Comparison of ENCODE assay signal across 9 cellular contexts in genomic region chr22:49962751-49963646, GRCh38. TPM values are rescaled to one million over a fixed set of nuclear protein-coding genes. Genes with fewer than 3 reads are reported as not detected.
A peak's percentile ranks its signal among the peaks of the same experiment; 100 is the strongest.
DNase-seq lines count a peak whose midpoint lies in the region; ATAC-seq, FAIRE-seq and TF ChIP-seq lines count a peak whose summit lies in the region.
"Had no signal": no experiment of that assay in that cellular context is flagged by ENCODE, and none has a peak within 500 bp of the region (broad histone marks: within the 10 kb centered on the region; RNA-seq: fewer than 3 reads in every experiment).

No MANE protein-coding gene starts in this region.

- H3K4me1 Mint-ChIP-seq in CD4-positive, CD25-positive, alpha-beta regulatory T cell, result peaks cover 2 to 39% (median 7%) of the 10 kb centered on the region in 4 donors
- H3K4me1 Mint-ChIP-seq in naive thymus-derived CD4-positive, alpha-beta T cell, result peaks cover 11 to 37% (median 26%) of the 10 kb centered on the region in 7 donors

- POLR2A ChIA-PET in H1 (lab: Charles Lee; ENCODE audit: partially characterized antibody), result interaction anchor here (0.6 to 2.2 kb wide), 4 partner anchors 9 to 68 kb away, joined by 3 to 10 read pairs (median 5); no protein-coding TSS in a partner anchor
- POLR2A ChIA-PET in naive thymus-derived CD4-positive, alpha-beta T cell (lab: Charles Lee), result interaction anchor here (0.6 to 3.7 kb wide), 8 partner anchors 8 to 658 kb away, joined by 3 to 48 read pairs (median 4); no protein-coding TSS in a partner anchor
- POLR2A ChIA-PET in HEK293T (lab: Yijun Ruan, JAX), result interaction anchor here (1.4 kb wide), 2 partner anchors 8 to 32 kb away, joined by 4 read pairs; no protein-coding TSS in a partner anchor

- peak overlapping the region; percentile 61; the same call in 1 of the 2 replicates for H2BK15ac ChIP-seq in H1 (ENCODE audit: low read length)

- peaks cover 0 to 2% (median 0%) of the 10 kb centered on the region in 7 donors for H3K9me3 Mint-ChIP-seq in CD4-positive, CD25-positive, alpha-beta regulatory T cell
- peaks cover 0 to 4% (median 0%) of the 10 kb centered on the region in 11 donors for H3K9me3 Mint-ChIP-seq in naive thymus-derived CD4-positive, alpha-beta T cell

- H2BK120ac ChIP-seq in H1 (replicated peaks; ENCODE audit: low read depth, low read length), result no peak overlapping the region

- peak overlapping the region; percentile 75; the same call in 1 of the 2 replicates for H2BK12ac ChIP-seq in H1 (ENCODE audit: low read depth, low read length)

- peaks cover 13% of the 10 kb centered on the region; the same call in 1 of the 2 replicates for H3K23me2 ChIP-seq in H1 (ENCODE audit: low read depth, low read length)

- TF ChIP-seq RAD21 in H1 (IDR thresholded peaks at IDR 0.05 in 1 of 2, conservative IDR thresholded peaks at IDR 0.05 in 1 of 2; ENCODE audit: low read depth in 2 of 2, low read length in 2 of 2), result no peak

- H3K56ac ChIP-seq in H1 (replicated peaks; ENCODE audit: insufficient read length, low read depth, low read length), result peak overlapping the region; percentile 75

- peak overlapping the region; percentile 96 for H4K91ac ChIP-seq in H1 (replicated peaks; ENCODE audit: insufficient read length, low read length)

- H3K23ac ChIP-seq in H1 (ENCODE audit: insufficient read length), result no peak overlapping the region

- TF ChIP-seq CTCF in H1 (IDR thresholded peaks at IDR 0.05; ENCODE audit: control extremely low read depth in 1 of 3, insufficient read depth in 1 of 3, low read depth in 1 of 3, low read length in 3 of 3), result no peak

- TF ChIP-seq POLR2A in H1 (IDR thresholded peaks at IDR 0.05; ENCODE audit: control extremely low read depth in 1 of 2, low read depth in 2 of 2, low read length in 2 of 2), result 0 out of 3 replicates have a peak, but pooled peaks of 1 of the 2 experiments have one; percentile 14

- peak overlapping the region; percentile 85 to 95 (median 85) for H3K27ac Mint-ChIP-seq in CD4-positive, CD25-positive, alpha-beta regulatory T cell
- H3K27ac Mint-ChIP-seq in naive thymus-derived CD4-positive, alpha-beta T cell, result peak overlapping the region in 8 of 9 donors; percentile 62 to 92 (median 80)

- TF ChIP-seq EP300 in H1 (IDR thresholded peaks at IDR 0.05; ENCODE audit: borderline replicate concordance in 1 of 2, low read depth in 2 of 2, low read length in 2 of 2), result no peak

- no peak overlapping the region for H2AFZ ChIP-seq in H1 (ENCODE audit: low read length)

- peak overlapping the region; percentile 60; the same call in 1 of the 2 replicates for H3K18ac ChIP-seq in H1 (ENCODE audit: extremely low read depth, low read length)

- H2BK20ac ChIP-seq in H1 (ENCODE audit: low read length), result no peak overlapping the region

- H3K4me3 ChIP-seq in CD4-positive, CD25-positive, alpha-beta regulatory T cell (ENCODE audit: low read depth, low read length), result peak overlapping the region; percentile 35
- peak overlapping the region; percentile 92 for H3K4me3 ChIP-seq in SK-N-MC
- peak overlapping the region; percentile 5 to 79 (median 28); a peak in 7 of 8 replicates for H3K4me3 ChIP-seq in H1 (ENCODE audit: extremely low read depth in 1 of 4, insufficient read depth in 2 of 4, low read depth in 3 of 4, low read length in 4 of 4)
- peak overlapping the region; percentile 57 for H3K4me3 ChIP-seq in naive thymus-derived CD4-positive, alpha-beta T cell (ENCODE audit: low read length)

- peak overlapping the region; percentile 90; the same call in 1 of the 2 replicates for H2AK5ac ChIP-seq in H1 (ENCODE audit: low read depth, low read length)

- intact Hi-C loops in naive thymus-derived CD4-positive, alpha-beta T cell (cut with micrococcal nuclease), result loop anchor here (5.0 to 10.0 kb wide), 3 partner anchors 111 to 572 kb away; partner anchors contain the start of genes TYMP (in 1 of the 2) and ZBED4 (in 1 of the 2)

- peaks cover 6% of the 10 kb centered on the region for H3K36me3 Mint-ChIP-seq in CD4-positive, CD25-positive, alpha-beta regulatory T cell
- H3K36me3 Mint-ChIP-seq in naive thymus-derived CD4-positive, alpha-beta T cell, result peaks cover 0 to 12% (median 0%) of the 10 kb centered on the region in 5 donors

- no peak for ATAC-seq in CD4-positive, CD25-positive, alpha-beta regulatory T cell (ENCODE audit: low read depth in 2 of 2)
- ATAC-seq in naive thymus-derived CD4-positive, alpha-beta T cell, result no peak
- ATAC-seq in HG03139 (IDR thresholded peaks at IDR 0.05; ENCODE audit: unreplicated experiment) (no peak), HG02938 (IDR thresholded peaks at IDR 0.05; ENCODE audit: unreplicated experiment) (no peak), HG03571 (IDR thresholded peaks at IDR 0.05; ENCODE audit: unreplicated experiment) (no peak)

- 0 out of 2 replicates have a peak, but pooled peaks cover 2% of the 10 kb centered on the region for H3K79me1 ChIP-seq in H1 (ENCODE audit: low read depth, low read length)

- H3K27me3 Mint-ChIP-seq in CD4-positive, CD25-positive, alpha-beta regulatory T cell, result peaks cover 13% of the 10 kb centered on the region
- H3K27me3 Mint-ChIP-seq in naive thymus-derived CD4-positive, alpha-beta T cell, result no peaks in the 10 kb centered on the region

- no peak overlapping the region for H3K4ac ChIP-seq in H1 (replicated peaks; ENCODE audit: insufficient read length, low read depth, low read length)

- WGBS in H1 (ENCODE audit: extremely low coverage in 1 of 2, insufficient coverage in 1 of 2, insufficient read length in 1 of 2, insufficient replicate concordance in 2 of 2, low coverage in 1 of 2, low lambda C conversion rate in 2 of 2, missing lambda C conversion rate in 1 of 2), 2 experiments, result 90% methylated on average over 54 of the region's 63 CpGs; no CpG with 5 or more reads in 1 of the 2 experiments

- H3K27me3 ChIP-seq in CD4-positive, CD25-positive, alpha-beta regulatory T cell (ENCODE audit: control insufficient read depth, insufficient read depth, low read length), result no peaks in the 10 kb centered on the region
- H3K27me3 ChIP-seq in H1 (replicated peaks in 1 of 4; ENCODE audit: control insufficient read depth in 3 of 4, extremely low read depth in 1 of 4, insufficient read depth in 3 of 4, low read length in 3 of 4), result peaks cover 0 to 12% (median 6%) of the 10 kb centered on the region in 4 experiments; a peak in 6 of 7 replicates
- no peaks in the 10 kb centered on the region for H3K27me3 ChIP-seq in naive thymus-derived CD4-positive, alpha-beta T cell (ENCODE audit: control insufficient read depth in 2 of 2, insufficient read depth in 2 of 2, low read length in 2 of 2)

- peak overlapping the region; percentile 83 to 96 (median 94) for H3K4me3 Mint-ChIP-seq in CD4-positive, CD25-positive, alpha-beta regulatory T cell
- peak overlapping the region; percentile 63 to 95 (median 71) for H3K4me3 Mint-ChIP-seq in naive thymus-derived CD4-positive, alpha-beta T cell

- H2BK5ac ChIP-seq in H1 (ENCODE audit: low read depth, low read length), result peak overlapping the region; percentile 83

- H3K4me1 ChIP-seq in CD4-positive, CD25-positive, alpha-beta regulatory T cell (ENCODE audit: control insufficient read depth, insufficient read depth, low read length, poor library complexity, severe bottlenecking), result peaks cover 52% of the 10 kb centered on the region
- peaks cover 0 to 28% (median 13%) of the 10 kb centered on the region in 4 experiments; a peak in 5 of 7 replicates for H3K4me1 ChIP-seq in H1 (replicated peaks in 1 of 4; ENCODE audit: control insufficient read depth in 3 of 4, insufficient read depth in 4 of 4, low read length in 3 of 4)
- H3K4me1 ChIP-seq in naive thymus-derived CD4-positive, alpha-beta T cell (ENCODE audit: control insufficient read depth in 2 of 2, insufficient read depth in 2 of 2, low read length in 2 of 2), result peaks cover 26 to 27% of the 10 kb centered on the region in 2 donors

- H3K36me3 ChIP-seq in CD4-positive, CD25-positive, alpha-beta regulatory T cell (ENCODE audit: control insufficient read depth, insufficient read depth, low read length), result peaks cover 13% of the 10 kb centered on the region
- H3K36me3 ChIP-seq in SK-N-MC (ENCODE audit: insufficient read depth, low read length) (peaks cover 29% of the 10 kb centered on the region), H1 (ENCODE audit: control insufficient read depth in 2 of 4, insufficient read depth in 4 of 4, low read length in 3 of 4) (peaks cover 8 to 18% (median 12%) of the 10 kb centered on the region in 4 experiments; a peak in 6 of 8 replicates)
- peaks cover 0 to 31% (median 4%) of the 10 kb centered on the region in 3 experiments for H3K36me3 ChIP-seq in naive thymus-derived CD4-positive, alpha-beta T cell (ENCODE audit: control insufficient read depth in 2 of 3, insufficient read depth in 3 of 3, low read length in 3 of 3)

- H3K4me2 ChIP-seq in H1 (ENCODE audit: insufficient read depth in 1 of 2, low read depth in 2 of 2, low read length in 2 of 2), result peak overlapping the region; percentile 51 to 60

- H4K5ac ChIP-seq in H1 (ENCODE audit: insufficient read length, low read depth, low read length), result peak overlapping the region; percentile 34

- H3K79me2 ChIP-seq in H1 (ENCODE audit: control insufficient read depth in 1 of 2, insufficient read depth in 2 of 2, low read length in 2 of 2), result peaks cover 0 to 19% of the 10 kb centered on the region in 2 experiments; a peak in 1 of 4 replicates

- CTCF ChIA-PET in H1 (lab: Charles Lee; ENCODE audit: partially characterized antibody), result interaction anchor here (1.0 to 1.7 kb wide), 4 partner anchors 17 to 195 kb away, joined by 3 to 4 read pairs (median 4); no protein-coding TSS in a partner anchor
- CTCF ChIA-PET in naive thymus-derived CD4-positive, alpha-beta T cell (lab: Charles Lee), result interaction anchor here (1.8 kb wide), 1 partner anchor 30 kb away, joined by 3 read pairs; no protein-coding TSS in a partner anchor
- CTCF ChIA-PET in HEK293T (lab: Yijun Ruan, JAX), result no interaction called here

- DNase-seq in CD4-positive, CD25-positive, alpha-beta regulatory T cell, result no peak
- DNase-seq in SK-N-MC (ENCODE audit: low read depth, low spot score), result no peak
- DNase-seq in H1 (ENCODE audit: low read depth in 1 of 2, low spot score in 2 of 2), result no peak
- DNase-seq in naive thymus-derived CD4-positive, alpha-beta T cell, result peak in 3 of 9 donors; percentile 6 to 30 (median 30)
- DNase-seq in HEK293T (ENCODE audit: extremely low spot score), result no peak

- H4K20me1 ChIP-seq in H1 (replicated peaks in 1 of 2; ENCODE audit: control insufficient read depth in 1 of 2, insufficient read depth in 2 of 2, low read length in 2 of 2), result peaks cover 16 to 20% of the 10 kb centered on the region in 2 experiments

- no peaks in the 10 kb centered on the region for H3K9me3 ChIP-seq in CD4-positive, CD25-positive, alpha-beta regulatory T cell (ENCODE audit: control insufficient read depth in 2 of 2, low read length in 2 of 2)
- H3K9me3 ChIP-seq in SK-N-MC (ENCODE audit: low read depth, low read length), result no peaks in the 10 kb centered on the region
- no peaks in the 10 kb centered on the region for H3K9me3 ChIP-seq in H1 (ENCODE audit: insufficient read depth in 2 of 2, low read depth in 1 of 2, low read length in 1 of 2)
- H3K9me3 ChIP-seq in naive thymus-derived CD4-positive, alpha-beta T cell (ENCODE audit: control insufficient read depth in 2 of 3, low read length in 3 of 3), result no peaks in the 10 kb centered on the region

- H3K27ac ChIP-seq in CD4-positive, CD25-positive, alpha-beta regulatory T cell (ENCODE audit: insufficient read depth, low read length, poor library complexity, severe bottlenecking), result peak overlapping the region; percentile 98
- H3K27ac ChIP-seq in SK-N-MC (peak overlapping the region; percentile 80), H1 (ENCODE audit: low read depth, low read length) (peak overlapping the region; percentile 79)
- H3K27ac ChIP-seq in naive thymus-derived CD4-positive, alpha-beta T cell (ENCODE audit: low read depth, low read length), result peak overlapping the region; percentile 90

- peak overlapping the region; percentile 81 for H4K8ac ChIP-seq in H1 (ENCODE audit: extremely low read depth, insufficient read depth, low read length)

- no peak overlapping the region for H3K14ac ChIP-seq in H1 (ENCODE audit: insufficient read length)

- FAIRE-seq in H1 (lab: Jason Lieb, UNC), result no peak

- H3K9ac ChIP-seq in SK-N-MC (ENCODE audit: insufficient read length) (peak overlapping the region; percentile 71), H1 (replicated peaks in 1 of 4; ENCODE audit: extremely low read depth in 1 of 4, low read depth in 3 of 4, low read length in 3 of 4) (peak overlapping the region in 3 of 4 experiments; percentile 29 to 68 (median 46); a peak in 4 of 7 replicates)

RNA-seq across cellular contexts. Expression of gene PIM3, which starts 2.4 kb away (rescaled TPM):
- 294 TPM for total RNA-seq in CD4-positive, CD25-positive, alpha-beta regulatory T cell
- 10 to 100 TPM; 34.0 to 47.1 (median 40.3) TPM for polyA plus RNA-seq in CD4-positive, CD25-positive, alpha-beta regulatory T cell
- total RNA-seq in H1 (2021; fragmentation: NEBNext Ultra II Directional; extraction: Animal tissue kit (Norgen Biotek cat#: 25700)), result 30.0 and 31.2 TPM in 2 replicates
- polyA plus RNA-seq in H1 (2011; rRNA removed), result 22.6 and 40.2 TPM in 2 replicates
- 20.5 TPM for polyA plus RNA-seq in H1 (2011; cell fraction: cytosol; rRNA removed)
- 43.4 TPM for polyA plus RNA-seq in H1 (2011; cell fraction: nucleus; rRNA removed)
- 16.0 to 28.8 TPM (median 24.5 TPM) in 4 replicates for polyA plus RNA-seq in H1 (2012, experiment 1 of 2)
- 23.8 TPM for polyA plus RNA-seq in H1 (2012, experiment 2 of 2)
- 20.9 TPM for polyA plus RNA-seq in H1 (2013, experiment 1 of 2)
- polyA plus RNA-seq in H1 (2013, experiment 2 of 2), result 21.1 TPM
- polyA minus RNA-seq in H1 (2011; rRNA and poly(A)+ RNA removed), result 3.8 and 3.9 TPM in 2 replicates
- 17.7 TPM for polyA minus RNA-seq in H1 (2011; cell fraction: cytosol; rRNA and poly(A)+ RNA removed)
- 20.5 TPM for polyA minus RNA-seq in H1 (2011; cell fraction: nucleus; rRNA and poly(A)+ RNA removed)
- 100 to 1,000 TPM in 2 of 5 experiments, 10 to 100 TPM in 3; 44.4 to 164 (median 78.3) TPM for total RNA-seq in naive thymus-derived CD4-positive, alpha-beta T cell
- 10 to 100 TPM; 21.3 to 38.8 TPM for polyA plus RNA-seq in naive thymus-derived CD4-positive, alpha-beta T cell

RNA-seq across cellular contexts. Expression of gene CRELD2, which starts 44.6 kb away (rescaled TPM):
- total RNA-seq in CD4-positive, CD25-positive, alpha-beta regulatory T cell, result 37.8 TPM
- polyA plus RNA-seq in CD4-positive, CD25-positive, alpha-beta regulatory T cell, result 10 to 100 TPM; 22.4 to 38.2 (median 31.8) TPM
- 36.6 and 39.4 TPM in 2 replicates for total RNA-seq in H1 (2021; fragmentation: NEBNext Ultra II Directional; extraction: Animal tissue kit (Norgen Biotek cat#: 25700))
- 24.5 and 34.3 TPM in 2 replicates for polyA plus RNA-seq in H1 (2011; rRNA removed)
- 35.6 TPM for polyA plus RNA-seq in H1 (2011; cell fraction: cytosol; rRNA removed)
- polyA plus RNA-seq in H1 (2011; cell fraction: nucleus; rRNA removed), result 52.5 TPM
- 19.3 to 35.8 TPM (median 34.6 TPM) in 4 replicates for polyA plus RNA-seq in H1 (2012, experiment 1 of 2)
- 23.7 TPM for polyA plus RNA-seq in H1 (2012, experiment 2 of 2)
- 24.9 TPM for polyA plus RNA-seq in H1 (2013, experiment 1 of 2)
- 26.3 TPM for polyA plus RNA-seq in H1 (2013, experiment 2 of 2)
- polyA minus RNA-seq in H1 (2011; rRNA and poly(A)+ RNA removed), result 6.1 and 8.2 TPM in 2 replicates
- polyA minus RNA-seq in H1 (2011; cell fraction: cytosol; rRNA and poly(A)+ RNA removed), result 8.7 TPM
- polyA minus RNA-seq in H1 (2011; cell fraction: nucleus; rRNA and poly(A)+ RNA removed), result 8.0 TPM
- 10 to 100 TPM; 19.7 to 80.9 (median 28.5) TPM for total RNA-seq in naive thymus-derived CD4-positive, alpha-beta T cell
- polyA plus RNA-seq in naive thymus-derived CD4-positive, alpha-beta T cell, result 10 to 100 TPM; 37.3 to 39.1 TPM

RNA-seq across cellular contexts. Expression of gene ALG12, which starts 44.8 kb away (rescaled TPM):
- 18.1 TPM for total RNA-seq in CD4-positive, CD25-positive, alpha-beta regulatory T cell
- polyA plus RNA-seq in CD4-positive, CD25-positive, alpha-beta regulatory T cell, result 10 to 100 TPM; 12.6 to 16.9 (median 15.0) TPM
- 22.5 and 25.0 TPM in 2 replicates for total RNA-seq in H1 (2021; fragmentation: NEBNext Ultra II Directional; extraction: Animal tissue kit (Norgen Biotek cat#: 25700))
- 13.4 and 24.1 TPM in 2 replicates for polyA plus RNA-seq in H1 (2011; rRNA removed)
- 16.1 TPM for polyA plus RNA-seq in H1 (2011; cell fraction: cytosol; rRNA removed)
- 28.5 TPM for polyA plus RNA-seq in H1 (2011; cell fraction: nucleus; rRNA removed)
- polyA plus RNA-seq in H1 (2012, experiment 1 of 2), result 14.6 to 25.7 TPM (median 22.3 TPM) in 4 replicates
- 19.9 TPM for polyA plus RNA-seq in H1 (2012, experiment 2 of 2)
- polyA plus RNA-seq in H1 (2013, experiment 1 of 2), result 23.8 TPM
- 25.7 TPM for polyA plus RNA-seq in H1 (2013, experiment 2 of 2)
- polyA minus RNA-seq in H1 (2011; rRNA and poly(A)+ RNA removed), result 20.3 and 23.2 TPM in 2 replicates
- polyA minus RNA-seq in H1 (2011; cell fraction: cytosol; rRNA and poly(A)+ RNA removed), result 11.2 TPM
- polyA minus RNA-seq in H1 (2011; cell fraction: nucleus; rRNA and poly(A)+ RNA removed), result 7.9 TPM
- 10 to 100 TPM; 16.2 to 22.4 (median 19.5) TPM for total RNA-seq in naive thymus-derived CD4-positive, alpha-beta T cell
- polyA plus RNA-seq in naive thymus-derived CD4-positive, alpha-beta T cell, result 10 to 100 TPM; 10.4 to 21.2 TPM

RNA-seq across cellular contexts. Expression of gene IL17REL, which starts 49.6 kb away (rescaled TPM):
- 0.57 TPM for total RNA-seq in CD4-positive, CD25-positive, alpha-beta regulatory T cell
- polyA plus RNA-seq in CD4-positive, CD25-positive, alpha-beta regulatory T cell, result under 1 TPM in 1 of 4 donors, not detected in 3; 0.07 TPM
- total RNA-seq in H1 (2021; fragmentation: NEBNext Ultra II Directional; extraction: Animal tissue kit (Norgen Biotek cat#: 25700)), result 0.08 and 0.20 TPM in 2 replicates
- polyA plus RNA-seq in H1 (2011; rRNA removed), result 0.15 and 0.17 TPM in 2 replicates
- polyA plus RNA-seq in H1 (2011; cell fraction: cytosol; rRNA removed), result 0.18 TPM
- polyA plus RNA-seq in H1 (2011; cell fraction: nucleus; rRNA removed), result 0.63 TPM
- polyA plus RNA-seq in H1 (2012, experiment 1 of 2), result 0.10 to 0.20 TPM (median 0.13 TPM) in 4 replicates
- not detected for polyA plus RNA-seq in H1 (2012, experiment 2 of 2)
- polyA plus RNA-seq in H1 (2013, experiment 1 of 2), result 0.04 TPM
- 0.02 TPM for polyA plus RNA-seq in H1 (2013, experiment 2 of 2)
- polyA minus RNA-seq in H1 (2011; rRNA and poly(A)+ RNA removed), result 0.06 and 0.12 TPM in 2 replicates
- polyA minus RNA-seq in H1 (2011; cell fraction: cytosol; rRNA and poly(A)+ RNA removed), result 0.29 TPM
- 0.90 TPM for polyA minus RNA-seq in H1 (2011; cell fraction: nucleus; rRNA and poly(A)+ RNA removed)
- not detected for total RNA-seq in naive thymus-derived CD4-positive, alpha-beta T cell
- polyA plus RNA-seq in naive thymus-derived CD4-positive, alpha-beta T cell, result not detected
- total RNA-seq: myocyte had no signal

Comparison
In these comparisons a context has a peak if more than half of its experiments do, and no peak if none do; other contexts are left out.
1. H3K4me3 ChIP-seq: peak in every context shown above with its lines; median percentile 92 in SK-N-MC; 57 in naive thymus-derived CD4-positive, alpha-beta T cell; 35 in CD4-positive, CD25-positive, alpha-beta regulatory T cell; 28 in H1.